8 cellular contexts compared by ENCODE assay signal in the genomic region with DNA sequence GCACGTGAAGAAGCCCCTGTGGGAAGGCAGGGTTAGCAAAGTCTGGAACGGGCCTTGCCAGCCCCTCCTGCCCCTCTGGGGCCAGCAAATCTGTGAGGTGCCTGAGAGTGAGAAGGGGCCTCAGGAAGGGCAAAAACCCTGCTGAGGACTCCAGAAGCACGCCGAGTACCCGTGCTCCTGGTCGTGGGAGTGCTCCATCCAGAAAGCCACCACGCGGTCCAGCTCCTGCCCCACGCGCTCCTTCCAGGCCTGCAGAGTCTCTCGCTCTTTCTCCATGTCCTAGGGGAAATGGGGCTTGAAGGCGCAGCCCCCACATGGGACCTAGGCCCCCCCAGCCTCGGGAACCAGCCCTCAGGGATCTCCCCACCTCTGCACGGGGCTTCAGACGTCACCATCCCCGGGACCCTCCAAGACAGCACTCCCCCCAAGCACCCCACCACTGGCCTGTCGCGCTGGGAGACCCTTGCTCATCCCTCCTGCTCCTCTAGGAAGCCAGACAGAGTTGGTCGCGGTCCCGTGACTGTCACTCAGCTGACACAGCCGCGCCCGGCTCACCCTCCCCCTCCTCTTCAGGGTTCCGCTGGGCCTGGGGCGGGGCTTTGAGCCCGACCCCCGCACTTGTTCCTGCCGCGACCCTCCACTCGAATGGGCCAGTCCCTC. TPM values are rescaled to one million over a fixed set of nuclear protein-coding genes. Genes with fewer than 3 reads are reported as not detected.
DNase-seq lines count a peak whose midpoint lies in the region; ATAC-seq and TF ChIP-seq lines count a peak whose summit lies in the region.
"Had no signal": no experiment of that assay in that cellular context is flagged by ENCODE, and none has a peak within 500 bp of the region (broad histone marks: within the 10 kb centered on the region; RNA-seq: fewer than 3 reads in every experiment).

A gene (minus strand): TSS at position 504 of the 660 bp plus-strand sequence. CDS start 33 bp downstream, at position 471.

- no peaks in the 10 kb centered on the region; the same call in 1 of the 2 replicates for H3K9me3 ChIP-seq in HUES6 (ENCODE audit: control insufficient read depth, insufficient read depth, low read depth, low read length)

- H3K4me3 ChIP-seq in HUES6 (ENCODE audit: low read depth, low read length), result peak within 1 kb of the TSS; percentile 60

- no peak for TF ChIP-seq CTCF in glutamatergic neuron (IDR thresholded peaks at IDR 0.05; ENCODE audit: partially characterized antibody, unreplicated experiment)
- TF ChIP-seq CTCF in omental fat pad (IDR thresholded peaks at IDR 0.05), result no peak

- peaks cover 63% of the 10 kb centered on the region; the same call in 1 of the 2 replicates for H3K4me1 ChIP-seq in HUES6 (ENCODE audit: control insufficient read depth, insufficient read depth, low read length)

- peaks cover 12% of the 10 kb centered on the region for H3K4me1 Mint-ChIP-seq in activated CD4-positive, alpha-beta T cell treated with anti-CD3 and anti-CD28 coated beads, Interleukin-2, amount 10 ng/mL, durations not matched to agents 24 days and 14 days
- peaks cover 3% of the 10 kb centered on the region for H3K4me1 Mint-ChIP-seq in glutamatergic neuron (ENCODE audit: low read depth, unreplicated experiment)

- H3K36me3 ChIP-seq in HUES6 (ENCODE audit: control insufficient read depth, insufficient read depth, low read length), result peaks cover 24% of the 10 kb centered on the region

- ATAC-seq in omental fat pad (ENCODE audit: low FRiP score) (no peak), GM18520 (IDR thresholded peaks at IDR 0.05; ENCODE audit: unreplicated experiment) (no peak), esophagus mucosa (no peak)

- peak within 1 kb of the TSS; percentile 70; the same call in 1 of the 2 replicates for H3K27ac ChIP-seq in HUES6 (ENCODE audit: low read depth, low read length)

- H3K9me3 Mint-ChIP-seq in activated CD4-positive, alpha-beta T cell treated with anti-CD3 and anti-CD28 coated beads, Interleukin-2, amount 10 ng/mL, durations not matched to agents 24 days and 14 days, result no peaks in the 10 kb centered on the region
- peaks cover 2% of the 10 kb centered on the region for H3K9me3 Mint-ChIP-seq in glutamatergic neuron (ENCODE audit: unreplicated experiment)

- intact Hi-C loops in activated CD4-positive, alpha-beta T cell treated with anti-CD3 and anti-CD28 coated beads, Interleukin-2, amount 10 ng/mL, durations not matched to agents 24 days and 14 days (cut with micrococcal nuclease), result no loop called here

- DNase-seq in activated CD4-positive, alpha-beta T cell treated with anti-CD3 and anti-CD28 coated beads, Interleukin-2, amount 10 ng/mL, durations not matched to agents 24 days and 14 days, result peak; percentile 81
- DNase-seq in glutamatergic neuron (peak; percentile 64), omental fat pad (ENCODE audit: low spot score) (no peak), T1000 (lab: John Stamatoyannopoulos, UW) (no peak)

- H3K27me3 Mint-ChIP-seq in activated CD4-positive, alpha-beta T cell treated with anti-CD3 and anti-CD28 coated beads, Interleukin-2, amount 10 ng/mL, durations not matched to agents 24 days and 14 days, result no peaks in the 10 kb centered on the region
- peaks cover 3% of the 10 kb centered on the region for H3K27me3 Mint-ChIP-seq in glutamatergic neuron (ENCODE audit: unreplicated experiment)

- H3K27ac Mint-ChIP-seq in activated CD4-positive, alpha-beta T cell treated with anti-CD3 and anti-CD28 coated beads, Interleukin-2, amount 10 ng/mL, durations not matched to agents 24 days and 14 days, result peak within 1 kb of the TSS; percentile 90
- no peak within 1 kb of the TSS for H3K27ac Mint-ChIP-seq in glutamatergic neuron (ENCODE audit: unreplicated experiment)

- H3K36me3 Mint-ChIP-seq in activated CD4-positive, alpha-beta T cell treated with anti-CD3 and anti-CD28 coated beads, Interleukin-2, amount 10 ng/mL, durations not matched to agents 24 days and 14 days (ENCODE audit: low read depth), result peaks cover 11% of the 10 kb centered on the region
- no peaks in the 10 kb centered on the region for H3K36me3 Mint-ChIP-seq in glutamatergic neuron (ENCODE audit: unreplicated experiment)

- H3K27me3 ChIP-seq in HUES6 (ENCODE audit: control insufficient read depth, insufficient read depth, low read length), result no peaks in the 10 kb centered on the region

- peak within 1 kb of the TSS; percentile 91 for H3K4me3 Mint-ChIP-seq in activated CD4-positive, alpha-beta T cell treated with anti-CD3 and anti-CD28 coated beads, Interleukin-2, amount 10 ng/mL, durations not matched to agents 24 days and 14 days
- peak within 1 kb of the TSS; percentile 79 for H3K4me3 Mint-ChIP-seq in glutamatergic neuron (ENCODE audit: unreplicated experiment)

- H3K9ac ChIP-seq in HUES6 (ENCODE audit: low read length), result peak within 1 kb of the TSS; percentile 79

RNA-seq across cellular contexts. Expression of the gene that starts here (rescaled TPM):
- total RNA-seq in activated CD4-positive, alpha-beta T cell treated with anti-CD3 and anti-CD28 coated beads, Interleukin-2, amount 10 ng/mL, durations not matched to agents 24 days and 14 days, result 13.7 and 15.1 TPM in 2 replicates
- 16.1 TPM for total RNA-seq in glutamatergic neuron (ENCODE audit: unreplicated experiment)
- 10 to 100 TPM in 3 of 4 donors, 1 to 10 TPM in 1; 7.8 to 33.0 (median 26.5) TPM for total RNA-seq in omental fat pad
- total RNA-seq in esophagus mucosa, result 0.52 TPM
- total RNA-seq: M059J had no signal

Comparison
In these comparisons a context has a peak if more than half of its experiments do, and no peak if none do; other contexts are left out.
1. DNase-seq: peak in activated CD4-positive, alpha-beta T cell treated with anti-CD3 and anti-CD28 coated beads, Interleukin-2, amount 10 ng/mL, durations not matched to agents 24 days and 14 days (single experiment) and glutamatergic neuron (single experiment); none in omental fat pad (single experiment) and T1000 (single experiment).